23 cellular contexts compared by ENCODE assay signal in the genomic region with DNA sequence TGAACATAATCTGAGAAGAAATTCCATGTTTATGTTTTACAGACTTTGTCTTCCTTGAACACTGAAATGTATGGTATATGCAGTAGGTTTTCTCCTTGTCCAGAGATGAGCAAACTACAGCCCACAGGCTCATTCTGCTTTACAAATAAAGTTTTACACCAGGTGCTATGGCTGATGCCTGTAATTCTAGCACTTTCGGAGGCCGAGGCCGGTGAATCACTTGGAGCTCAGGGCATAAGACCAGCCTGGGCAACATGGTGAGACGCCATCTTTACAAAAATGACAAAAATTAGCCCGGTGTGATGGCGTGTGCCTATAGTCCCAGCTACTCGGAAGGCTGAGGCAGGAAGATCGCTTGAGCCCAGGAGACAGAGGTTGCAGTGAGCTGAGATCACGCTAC.
"Had no signal": no experiment of that assay in that cellular context is flagged by ENCODE, and none has a peak within 500 bp of the region (broad histone marks: within the 10 kb centered on the region; RNA-seq: fewer than 3 reads in every experiment).

No MANE protein-coding gene starts in this region.

- H3K4me3 Mint-ChIP-seq: naive thymus-derived CD8-positive, alpha-beta T cell; neural crest cell; stimulated activated effector memory CD8-positive, alpha-beta T cell treated with anti-CD3 and anti-CD28 coated beads, Interleukin-12 subunit alpha, Interleukin-12 subunit beta, amount 100 ng/mL, for 72 hours had no signal

- FAIRE-seq: small intestine had no signal

- H3K36me3 ChIP-seq: ovary, uterus had no signal

- H3K9me3 ChIP-seq: ovary, suprapubic skin, thyroid gland, uterus had no signal

- H3K9me3 Mint-ChIP-seq: neural crest cell had no signal

- H3K4me1 ChIP-seq: suprapubic skin, thyroid gland, upper lobe of left lung, uterus had no signal

- H3K27ac ChIP-seq: coronary artery, ovary, suprapubic skin, thyroid gland, upper lobe of left lung had no signal

- H3K27me3 ChIP-seq: heart left ventricle, ovary, suprapubic skin, thyroid gland, upper lobe of left lung, uterus had no signal

- DNase-seq: central memory CD4-positive, alpha-beta T cell; effector CD4-positive, alpha-beta T cell; foreskin melanocyte; heart left ventricle; hippocampal formation; mesenchymal stem cell; midbrain; naive thymus-derived CD8-positive, alpha-beta T cell; nucleus accumbens; ovary; small intestine; stimulated activated CD4-positive, alpha-beta T cell treated with anti-CD3 and anti-CD28 coated beads, Interleukin-2, amount 100 ng/mL, for 48 hours; stimulated activated CD8-positive, alpha-beta memory T cell treated with anti-CD3 and anti-CD28 coated beads, Interleukin-4, amount 100 ng/mL, for 48 hours; stimulated activated naive CD8-positive, alpha-beta T cell treated with anti-CD3 and anti-CD28 coated beads, Interleukin-15, Interleukin-2, amounts not matched to agents 100 U/mL and 50 U/mL, for 24 hours; thyroid gland; upper lobe of left lung; uterus had no signal

- H3K4me3 ChIP-seq: coronary artery, heart left ventricle, lung, ovary, suprapubic skin, thyroid gland, upper lobe of left lung, uterus had no signal

- ATAC-seq: naive thymus-derived CD8-positive, alpha-beta T cell; sciatic nerve had no signal

- H3K27ac Mint-ChIP-seq: naive thymus-derived CD8-positive, alpha-beta T cell; stimulated activated effector memory CD8-positive, alpha-beta T cell treated with anti-CD3 and anti-CD28 coated beads, Interleukin-12 subunit alpha, Interleukin-12 subunit beta, amount 100 ng/mL, for 72 hours had no signal

- H3K36me3 Mint-ChIP-seq: stimulated activated effector memory CD8-positive, alpha-beta T cell treated with anti-CD3 and anti-CD28 coated beads, Interleukin-12 subunit alpha, Interleukin-12 subunit beta, amount 100 ng/mL, for 72 hours had no signal
